1 cellular context compared by ENCODE assay signal in the genomic region with DNA sequence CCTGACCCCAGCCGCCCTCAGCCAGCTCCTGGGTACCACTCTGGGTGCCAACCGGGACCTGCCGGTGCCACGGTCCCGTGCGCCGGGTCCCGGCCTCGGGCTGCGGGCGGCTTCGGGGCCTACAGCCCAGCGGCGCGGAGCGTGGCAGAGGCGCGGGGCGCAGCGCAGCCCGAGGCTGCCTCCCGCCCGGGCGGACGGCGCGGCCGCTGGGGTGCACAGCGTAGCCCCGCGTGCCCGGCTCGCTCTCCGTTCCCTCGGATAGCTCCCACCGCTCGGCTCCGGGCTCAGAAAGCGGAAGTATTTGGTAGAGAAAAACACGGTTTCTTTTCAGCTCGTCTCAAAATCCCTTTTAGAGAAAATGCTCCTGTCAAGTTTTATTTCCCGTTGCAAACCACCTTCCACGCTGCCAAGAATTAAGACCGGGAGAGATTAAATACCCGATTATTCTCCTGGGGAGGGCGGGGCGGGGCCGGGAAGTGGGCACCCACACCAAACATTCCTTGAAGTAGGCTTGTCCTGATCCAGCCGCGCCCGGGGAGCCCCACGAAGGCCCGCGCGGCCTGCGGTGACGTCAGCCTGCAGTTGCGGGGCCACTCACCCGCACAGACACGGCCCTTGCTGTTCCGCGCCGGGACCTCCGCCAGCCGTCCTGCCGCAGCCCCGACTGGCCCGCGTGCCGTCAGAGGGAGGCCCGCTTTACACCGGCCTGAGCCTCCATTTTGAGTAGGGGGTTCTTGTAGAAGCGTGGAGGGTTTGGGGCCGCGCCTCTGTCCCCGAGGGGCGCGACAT.
TF ChIP-seq lines count a peak whose summit lies in the region.

No MANE protein-coding gene starts in this region.

TF ChIP-seq in HEK293, 187 proteins besides CTCF, POLR2A, EP300 and RAD21 (continued from another document):
- TF ChIP-seq ZNF26 (tag by site-specific recombination; IDR thresholded peaks at IDR 0.05) (no peak), TSHZ1 (tag by site-specific recombination; IDR thresholded peaks at IDR 0.05; ENCODE audit: borderline replicate concordance) (no peak), PRDM10 (tag by site-specific recombination; IDR thresholded peaks at IDR 0.05) (no peak), ZBTB7A (tag by site-specific recombination; IDR thresholded peaks at IDR 0.05; ENCODE audit: low read depth) (no peak), ZNF555 (tag by site-specific recombination; conservative IDR thresholded peaks at IDR 0.05) (no peak), GLIS1 (tag by site-specific recombination; IDR thresholded peaks at IDR 0.05) (peak; percentile 41), ZFHX2 (tag by site-specific recombination; conservative IDR thresholded peaks at IDR 0.05) (no peak), ZNF133 (tag by site-specific recombination; IDR thresholded peaks at IDR 0.05) (no peak), ZNF280D (tag by site-specific recombination; IDR thresholded peaks at IDR 0.05) (no peak), OSR2 (tag by site-specific recombination; IDR thresholded peaks at IDR 0.05) (no peak), ATF2 (tag by site-specific recombination; IDR thresholded peaks at IDR 0.05; ENCODE audit: low read depth) (0 out of 2 replicates have a peak, but pooled peaks have one; percentile 33), ZNF560 (tag by site-specific recombination; IDR thresholded peaks at IDR 0.05; ENCODE audit: borderline replicate concordance) (no peak), ZBTB26 (tag by site-specific recombination; optimal IDR thresholded peaks at IDR 0.05) (peak; percentile 62), IKZF3 (tag by site-specific recombination; IDR thresholded peaks at IDR 0.05) (0 out of 2 replicates have a peak, but pooled peaks have one; percentile 14), ZNF529 (tag by site-specific recombination; IDR thresholded peaks at IDR 0.05; ENCODE audit: insufficient replicate concordance) (no peak)
